In the genomic region with DNA sequence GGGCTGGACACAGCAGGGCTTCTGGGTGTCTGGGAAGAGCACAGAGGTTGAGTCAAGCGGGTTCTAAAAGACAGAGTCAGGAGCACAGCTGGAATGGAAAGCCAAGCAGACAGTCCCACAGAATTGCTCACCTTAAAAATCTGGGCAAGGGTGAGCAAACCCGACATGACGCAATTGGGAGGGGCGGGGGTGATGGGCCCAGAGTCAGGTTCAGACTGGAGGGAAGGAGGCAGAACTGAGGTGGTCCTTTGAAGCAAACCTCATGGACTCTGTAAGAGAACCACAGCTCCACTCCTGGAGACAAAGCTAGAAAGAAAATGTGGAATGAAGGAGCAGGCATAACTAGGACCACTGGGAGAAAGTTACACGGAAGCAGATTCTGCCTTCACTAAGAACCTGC, we compare ENCODE assay signal across 7 cellular contexts.
"Had no signal": no experiment of that assay in that cellular context is flagged by ENCODE, and none has a peak within 500 bp of the region (broad histone marks: within the 10 kb centered on the region; RNA-seq: fewer than 3 reads in every experiment).

No MANE protein-coding gene starts in this region.

- H3K4me3 Mint-ChIP-seq: HFFc6, IgD-negative memory B cell had no signal

- DNase-seq: GM23248, GOT3, H7, HFFc6 had no signal

- H3K27ac Mint-ChIP-seq: HFFc6, IgD-negative memory B cell had no signal

- ATAC-seq: HCT116, HepG2 had no signal
